In genomic region chr14:81219210-81219820, GRCh38 we compare ENCODE assay signal across 1 cellular context.
TF ChIP-seq lines count a peak whose summit lies in the region.

No MANE protein-coding gene starts in this region.

TF ChIP-seq in HCT116, 20 proteins besides CTCF, POLR2A, EP300 and RAD21 (continued from another document):
- TF ChIP-seq, protein P1, sequence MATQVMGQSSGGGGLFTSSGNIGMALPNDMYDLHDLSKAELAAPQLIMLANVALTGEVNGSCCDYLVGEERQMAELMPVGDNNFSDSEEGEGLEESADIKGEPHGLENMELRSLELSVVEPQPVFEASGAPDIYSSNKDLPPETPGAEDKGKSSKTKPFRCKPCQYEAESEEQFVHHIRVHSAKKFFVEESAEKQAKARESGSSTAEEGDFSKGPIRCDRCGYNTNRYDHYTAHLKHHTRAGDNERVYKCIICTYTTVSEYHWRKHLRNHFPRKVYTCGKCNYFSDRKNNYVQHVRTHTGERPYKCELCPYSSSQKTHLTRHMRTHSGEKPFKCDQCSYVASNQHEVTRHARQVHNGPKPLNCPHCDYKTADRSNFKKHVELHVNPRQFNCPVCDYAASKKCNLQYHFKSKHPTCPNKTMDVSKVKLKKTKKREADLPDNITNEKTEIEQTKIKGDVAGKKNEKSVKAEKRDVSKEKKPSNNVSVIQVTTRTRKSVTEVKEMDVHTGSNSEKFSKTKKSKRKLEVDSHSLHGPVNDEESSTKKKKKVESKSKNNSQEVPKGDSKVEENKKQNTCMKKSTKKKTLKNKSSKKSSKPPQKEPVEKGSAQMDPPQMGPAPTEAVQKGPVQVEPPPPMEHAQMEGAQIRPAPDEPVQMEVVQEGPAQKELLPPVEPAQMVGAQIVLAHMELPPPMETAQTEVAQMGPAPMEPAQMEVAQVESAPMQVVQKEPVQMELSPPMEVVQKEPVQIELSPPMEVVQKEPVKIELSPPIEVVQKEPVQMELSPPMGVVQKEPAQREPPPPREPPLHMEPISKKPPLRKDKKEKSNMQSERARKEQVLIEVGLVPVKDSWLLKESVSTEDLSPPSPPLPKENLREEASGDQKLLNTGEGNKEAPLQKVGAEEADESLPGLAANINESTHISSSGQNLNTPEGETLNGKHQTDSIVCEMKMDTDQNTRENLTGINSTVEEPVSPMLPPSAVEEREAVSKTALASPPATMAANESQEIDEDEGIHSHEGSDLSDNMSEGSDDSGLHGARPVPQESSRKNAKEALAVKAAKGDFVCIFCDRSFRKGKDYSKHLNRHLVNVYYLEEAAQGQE (IDR thresholded peaks at IDR 0.05; ENCODE audit: low read depth), result no peak
- TF ChIP-seq EGR1 (IDR thresholded peaks at IDR 0.05; ENCODE audit: low read depth) (no peak), CBX3 (IDR thresholded peaks at IDR 0.05; ENCODE audit: low read depth) (peak; percentile 71; the same call in 1 of the 2 replicates), EZH2 (IDR thresholded peaks at IDR 0.05) (no peak), TCF7L2 (IDR thresholded peaks at IDR 0.05; ENCODE audit: borderline replicate concordance, extremely low read depth, insufficient read depth, insufficient read length) (no peak), ZBTB33 (IDR thresholded peaks at IDR 0.05; ENCODE audit: extremely low read depth, insufficient replicate concordance, low read length) (no peak), SIN3A (IDR thresholded peaks at IDR 0.05; ENCODE audit: low read depth) (peak; percentile 78), JUND (IDR thresholded peaks at IDR 0.05) (no peak), ZFX (IDR thresholded peaks at IDR 0.05) (0 out of 2 replicates have a peak, but pooled peaks have one; percentile 2), CEBPB (IDR thresholded peaks at IDR 0.05; ENCODE audit: low read depth) (no peak), ELF1 (IDR thresholded peaks at IDR 0.05; ENCODE audit: borderline replicate concordance, low read depth) (no peak; the same call in 1 of the 2 replicates), ZNF274 (IDR thresholded peaks at IDR 0.05; ENCODE audit: low read depth, low read length) (no peak), EZH2phosphoT487 (IDR thresholded peaks at IDR 0.05; ENCODE audit: borderline replicate concordance) (no peak), POLR2AphosphoS5 (IDR thresholded peaks at IDR 0.05; ENCODE audit: low read depth, low read length) (peak; percentile 98), SRF (IDR thresholded peaks at IDR 0.05; ENCODE audit: low read depth) (no peak; the same call in 1 of the 2 replicates), YY1 (IDR thresholded peaks at IDR 0.05; ENCODE audit: extremely low read depth, insufficient replicate concordance, low read depth, low read length) (peak; percentile 87)
- TF ChIP-seq, protein P2, sequence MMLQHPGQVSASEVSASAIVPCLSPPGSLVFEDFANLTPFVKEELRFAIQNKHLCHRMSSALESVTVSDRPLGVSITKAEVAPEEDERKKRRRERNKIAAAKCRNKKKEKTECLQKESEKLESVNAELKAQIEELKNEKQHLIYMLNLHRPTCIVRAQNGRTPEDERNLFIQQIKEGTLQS (IDR thresholded peaks at IDR 0.05), result no peak
- TF ChIP-seq, protein P3, sequence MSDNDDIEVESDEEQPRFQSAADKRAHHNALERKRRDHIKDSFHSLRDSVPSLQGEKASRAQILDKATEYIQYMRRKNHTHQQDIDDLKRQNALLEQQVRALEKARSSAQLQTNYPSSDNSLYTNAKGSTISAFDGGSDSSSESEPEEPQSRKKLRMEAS (IDR thresholded peaks at IDR 0.05), result peak; percentile 74
